ENCODE assay signal across 15 cellular contexts in genomic region chr20:58398254-58398653, GRCh38. TPM values are rescaled to one million over a fixed set of nuclear protein-coding genes. Genes with fewer than 3 reads are reported as not detected.
DNase-seq lines count a peak whose midpoint lies in the region; ATAC-seq and TF ChIP-seq lines count a peak whose summit lies in the region.
"Had no signal": no experiment of that assay in that cellular context is flagged by ENCODE, and none has a peak within 500 bp of the region (broad histone marks: within the 10 kb centered on the region; RNA-seq: fewer than 3 reads in every experiment).

No MANE protein-coding gene starts in this region.

- CTCF ChIA-PET in CD4-positive, alpha-beta memory T cell (lab: Charles Lee; ENCODE audit: partially characterized antibody) = no interaction called here

- no peak for TF ChIP-seq CTCF in dorsolateral prefrontal cortex (IDR thresholded peaks at IDR 0.05 in 54 of 56, conservative IDR thresholded peaks at IDR 0.05 in 2 of 56; ENCODE audit: low read depth in 1 of 56, partially characterized antibody in 56 of 56)

- peaks cover 58% of the 10 kb centered on the region for H3K36me3 Mint-ChIP-seq in activated T-cell treated with anti-CD3 and anti-CD28 coated beads, Interleukin-2, amount 50 U/mL, for 24 hours (ENCODE audit: low read depth)
- peaks cover 0 to 23% of the 10 kb centered on the region in 2 donors for H3K36me3 Mint-ChIP-seq in CD4-positive, alpha-beta memory T cell
- H3K36me3 Mint-ChIP-seq in activated naive CD8-positive, alpha-beta T cell treated with anti-CD3 and anti-CD28 coated beads, Interleukin-2, amount 10 ng/mL, durations not matched to agents 7 days and 5 days = peaks cover 37% of the 10 kb centered on the region
- peaks cover 17% of the 10 kb centered on the region for H3K36me3 Mint-ChIP-seq in stimulated activated effector memory CD8-positive, alpha-beta T cell treated with anti-CD3 and anti-CD28 coated beads, Interleukin-12 subunit alpha, Interleukin-12 subunit beta, amount 100 ng/mL, for 72 hours

- intact Hi-C loops in CD4-positive, alpha-beta memory T cell (cut with micrococcal nuclease) = no loop called here
- intact Hi-C loops in dorsolateral prefrontal cortex (cut with DNase I) = no loop called here

- peaks cover 93% of the 10 kb centered on the region for H3K4me1 ChIP-seq in CD4-positive, alpha-beta memory T cell (ENCODE audit: insufficient read depth, low read length)
- H3K4me1 ChIP-seq: A549 had no signal

- H3K36me3 ChIP-seq in CD4-positive, alpha-beta memory T cell (ENCODE audit: insufficient read depth, low read length) = no peaks in the 10 kb centered on the region

- H3K4me1 Mint-ChIP-seq in activated T-cell treated with anti-CD3 and anti-CD28 coated beads, Interleukin-2, amount 50 U/mL, for 24 hours (ENCODE audit: low read depth) = peaks cover 65% of the 10 kb centered on the region
- H3K4me1 Mint-ChIP-seq in CD4-positive, alpha-beta memory T cell = peaks cover 23 to 56% (median 49%) of the 10 kb centered on the region in 4 donors
- H3K4me1 Mint-ChIP-seq in activated naive CD8-positive, alpha-beta T cell treated with anti-CD3 and anti-CD28 coated beads, Interleukin-2, amount 10 ng/mL, durations not matched to agents 7 days and 5 days = peaks cover 41% of the 10 kb centered on the region
- peaks cover 34% of the 10 kb centered on the region for H3K4me1 Mint-ChIP-seq in stimulated activated effector memory CD8-positive, alpha-beta T cell treated with anti-CD3 and anti-CD28 coated beads, Interleukin-12 subunit alpha, Interleukin-12 subunit beta, amount 100 ng/mL, for 72 hours

- H3K4me3 ChIP-seq in CD4-positive, alpha-beta memory T cell (ENCODE audit: low read length in 2 of 2) = no peak overlapping the region
- no peak overlapping the region for H3K4me3 ChIP-seq in dorsolateral prefrontal cortex
- H3K4me3 ChIP-seq: A549 had no signal

- no peaks in the 10 kb centered on the region for H3K9me3 Mint-ChIP-seq in activated T-cell treated with anti-CD3 and anti-CD28 coated beads, Interleukin-2, amount 50 U/mL, for 24 hours
- H3K9me3 Mint-ChIP-seq in CD4-positive, alpha-beta memory T cell = peaks cover 0 to 2% (median 0%) of the 10 kb centered on the region in 8 donors
- no peaks in the 10 kb centered on the region for H3K9me3 Mint-ChIP-seq in activated naive CD8-positive, alpha-beta T cell treated with anti-CD3 and anti-CD28 coated beads, Interleukin-2, amount 10 ng/mL, durations not matched to agents 7 days and 5 days
- no peaks in the 10 kb centered on the region for H3K9me3 Mint-ChIP-seq in stimulated activated effector memory CD8-positive, alpha-beta T cell treated with anti-CD3 and anti-CD28 coated beads, Interleukin-12 subunit alpha, Interleukin-12 subunit beta, amount 100 ng/mL, for 72 hours

- H3K9me3 ChIP-seq in CD4-positive, alpha-beta memory T cell (ENCODE audit: control insufficient read depth in 1 of 2, low read length in 2 of 2) = no peaks in the 10 kb centered on the region
- H3K9me3 ChIP-seq: A549 had no signal

- H3K27ac ChIP-seq in CD4-positive, alpha-beta memory T cell (ENCODE audit: low read depth, low read length) = no peak overlapping the region
- no peak overlapping the region for H3K27ac ChIP-seq in dorsolateral prefrontal cortex
- H3K27ac ChIP-seq: A549 had no signal

- no peaks in the 10 kb centered on the region for H3K27me3 Mint-ChIP-seq in activated T-cell treated with anti-CD3 and anti-CD28 coated beads, Interleukin-2, amount 50 U/mL, for 24 hours
- no peaks in the 10 kb centered on the region for H3K27me3 Mint-ChIP-seq in CD4-positive, alpha-beta memory T cell
- H3K27me3 Mint-ChIP-seq in activated naive CD8-positive, alpha-beta T cell treated with anti-CD3 and anti-CD28 coated beads, Interleukin-2, amount 10 ng/mL, durations not matched to agents 7 days and 5 days = no peaks in the 10 kb centered on the region

- H3K27me3 ChIP-seq in CD4-positive, alpha-beta memory T cell (ENCODE audit: insufficient read depth, low read length) = no peaks in the 10 kb centered on the region
- H3K27me3 ChIP-seq in dorsolateral prefrontal cortex = no peaks in the 10 kb centered on the region

- no peak for ATAC-seq in activated naive CD8-positive, alpha-beta T cell treated with anti-CD3 and anti-CD28 coated beads, Interleukin-2, amount 10 ng/mL, durations not matched to agents 7 days and 5 days (ENCODE audit: low read depth)
- peak; percentile 79 for ATAC-seq in stimulated activated effector memory CD8-positive, alpha-beta T cell treated with anti-CD3 and anti-CD28 coated beads, Interleukin-12 subunit alpha, Interleukin-12 subunit beta, amount 100 ng/mL, for 72 hours
- no peak for ATAC-seq in GM21423 (IDR thresholded peaks at IDR 0.05; ENCODE audit: unreplicated experiment)
- ATAC-seq: A549 had no signal

- POLR2A ChIA-PET in CD4-positive, alpha-beta memory T cell (lab: Charles Lee; ENCODE audit: partially characterized antibody) = interaction anchor here (2.4 kb wide), 1 partner anchor 9 kb away, joined by 8 read pairs; the partner anchor contains the start of gene VAPB
- POLR2A ChIA-PET in activated naive CD8-positive, alpha-beta T cell treated with anti-CD3 and anti-CD28 coated beads, Interleukin-2, amount 10 ng/mL, durations not matched to agents 7 days and 5 days (lab: Charles Lee) = interaction anchor here (1.8 kb wide), 1 partner anchor 9 kb away, joined by 7 read pairs; the partner anchor contains the start of gene VAPB

- H3K4me3 Mint-ChIP-seq in activated T-cell treated with anti-CD3 and anti-CD28 coated beads, Interleukin-2, amount 50 U/mL, for 24 hours = no peak overlapping the region
- peak overlapping the region in 3 of 8 donors; percentile 3 to 68 (median 5) for H3K4me3 Mint-ChIP-seq in CD4-positive, alpha-beta memory T cell
- H3K4me3 Mint-ChIP-seq in activated naive CD8-positive, alpha-beta T cell treated with anti-CD3 and anti-CD28 coated beads, Interleukin-2, amount 10 ng/mL, durations not matched to agents 7 days and 5 days = peak overlapping the region; percentile 7
- no peak overlapping the region for H3K4me3 Mint-ChIP-seq in stimulated activated effector memory CD8-positive, alpha-beta T cell treated with anti-CD3 and anti-CD28 coated beads, Interleukin-12 subunit alpha, Interleukin-12 subunit beta, amount 100 ng/mL, for 72 hours

- no peak for DNase-seq in activated T-cell treated with anti-CD3 and anti-CD28 coated beads, Interleukin-2, amount 50 U/mL, for 24 hours
- DNase-seq in activated T-cell treated with anti-CD3 and anti-CD28 coated beads for 4 hours = no peak
- no peak for DNase-seq in CD4-positive, alpha-beta memory T cell
- no peak for DNase-seq in activated naive CD8-positive, alpha-beta T cell treated with anti-CD3 and anti-CD28 coated beads, Interleukin-2, amount 10 ng/mL, durations not matched to agents 7 days and 5 days
- no peak for DNase-seq in stimulated activated effector memory CD8-positive, alpha-beta T cell treated with anti-CD3 and anti-CD28 coated beads, Interleukin-12 subunit alpha, Interleukin-12 subunit beta, amount 100 ng/mL, for 72 hours (ENCODE audit: low spot score in 2 of 2)
- no peak for DNase-seq in GM19238 (ENCODE audit: insufficient read length, low spot score)
- no peak for DNase-seq in dorsolateral prefrontal cortex
- DNase-seq: DMS 273 treated with DMSO at 0.1 percent for 48 hours, NCI-H1417, NCI-H2029, NCI-H2171 treated with DMSO at 0.1 percent for 48 hours, NCI-H82, SHP77 had no signal

- H3K27ac Mint-ChIP-seq in activated T-cell treated with anti-CD3 and anti-CD28 coated beads, Interleukin-2, amount 50 U/mL, for 24 hours = peak overlapping the region; percentile 12
- H3K27ac Mint-ChIP-seq in CD4-positive, alpha-beta memory T cell = peak overlapping the region in 4 of 7 donors; percentile 39 to 74 (median 58)
- H3K27ac Mint-ChIP-seq in activated naive CD8-positive, alpha-beta T cell treated with anti-CD3 and anti-CD28 coated beads, Interleukin-2, amount 10 ng/mL, durations not matched to agents 7 days and 5 days = no peak overlapping the region
- H3K27ac Mint-ChIP-seq in stimulated activated effector memory CD8-positive, alpha-beta T cell treated with anti-CD3 and anti-CD28 coated beads, Interleukin-12 subunit alpha, Interleukin-12 subunit beta, amount 100 ng/mL, for 72 hours = peak overlapping the region; percentile 54

RNA-seq across cellular contexts. Expression of gene VAPB, which starts 9.2 kb away (rescaled TPM):
- 10 to 100 TPM; 37.6 to 40.1 TPM for total RNA-seq in CD4-positive, alpha-beta memory T cell
- 10 to 100 TPM; 27.6 to 28.4 TPM for polyA plus RNA-seq in CD4-positive, alpha-beta memory T cell
- total RNA-seq in activated naive CD8-positive, alpha-beta T cell treated with anti-CD3 and anti-CD28 coated beads, Interleukin-2, amount 10 ng/mL, durations not matched to agents 7 days and 5 days = 10 to 100 TPM; 32.8 to 35.6 TPM
- 100 to 1,000 TPM in 45 of 120 experiments, 10 to 100 TPM in 75; 59.1 to 124 (median 96.7) TPM for total RNA-seq in dorsolateral prefrontal cortex
